ENCODE assay signal across 1 cellular context in the genomic region with DNA sequence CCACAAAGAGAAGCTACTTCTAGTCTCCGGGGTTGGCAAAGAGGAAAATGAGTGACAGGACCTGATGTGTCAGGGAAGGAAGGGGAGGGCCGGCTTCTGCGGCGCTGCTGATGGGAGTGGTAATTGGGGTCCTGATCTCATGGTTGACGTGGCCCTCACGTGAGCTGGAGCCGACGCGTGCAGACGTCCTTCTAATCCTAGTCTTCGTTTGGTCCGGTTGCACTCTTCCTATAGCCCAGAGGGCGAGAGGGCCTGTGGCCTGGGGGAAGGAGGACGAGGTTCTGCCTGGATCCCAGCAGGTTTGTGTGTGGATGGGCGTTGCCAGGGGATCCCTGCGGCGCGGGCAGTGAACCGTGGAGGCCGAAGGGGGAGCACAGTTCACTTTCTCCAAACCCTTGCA.
TF ChIP-seq lines count a peak whose summit lies in the region.

A gene (plus strand): TSS at position 186 of the 400 bp plus-strand sequence. CDS start 2,384 bp downstream, outside the sequence.

TF ChIP-seq in SK-N-SH treated with all-trans-retinoic acid at 6 μM for 48 hours, 23 proteins besides CTCF, POLR2A, EP300 and RAD21 (continued from another document):
- TF ChIP-seq, protein P1, sequence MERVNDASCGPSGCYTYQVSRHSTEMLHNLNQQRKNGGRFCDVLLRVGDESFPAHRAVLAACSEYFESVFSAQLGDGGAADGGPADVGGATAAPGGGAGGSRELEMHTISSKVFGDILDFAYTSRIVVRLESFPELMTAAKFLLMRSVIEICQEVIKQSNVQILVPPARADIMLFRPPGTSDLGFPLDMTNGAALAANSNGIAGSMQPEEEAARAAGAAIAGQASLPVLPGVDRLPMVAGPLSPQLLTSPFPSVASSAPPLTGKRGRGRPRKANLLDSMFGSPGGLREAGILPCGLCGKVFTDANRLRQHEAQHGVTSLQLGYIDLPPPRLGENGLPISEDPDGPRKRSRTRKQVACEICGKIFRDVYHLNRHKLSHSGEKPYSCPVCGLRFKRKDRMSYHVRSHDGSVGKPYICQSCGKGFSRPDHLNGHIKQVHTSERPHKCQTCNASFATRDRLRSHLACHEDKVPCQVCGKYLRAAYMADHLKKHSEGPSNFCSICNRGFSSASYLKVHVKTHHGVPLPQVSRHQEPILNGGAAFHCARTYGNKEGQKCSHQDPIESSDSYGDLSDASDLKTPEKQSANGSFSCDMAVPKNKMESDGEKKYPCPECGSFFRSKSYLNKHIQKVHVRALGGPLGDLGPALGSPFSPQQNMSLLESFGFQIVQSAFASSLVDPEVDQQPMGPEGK (CRISPR knock-in tag; IDR thresholded peaks at IDR 0.05; ENCODE audit: borderline replicate concordance) = no peak
